ENCODE assay signal across 6 cellular contexts in genomic region chr1:36089393-36090121, GRCh38. TPM values are rescaled to one million over a fixed set of nuclear protein-coding genes. Genes with fewer than 3 reads are reported as not detected.
DNase-seq lines count a peak whose midpoint lies in the region; ATAC-seq and TF ChIP-seq lines count a peak whose summit lies in the region.

No MANE protein-coding gene starts in this region.

- H3K27me3 ChIP-seq in BE2C = no peaks in the 10 kb centered on the region

- no peaks in the 10 kb centered on the region for H3K9me3 Mint-ChIP-seq in brain
- H3K9me3 Mint-ChIP-seq in nephron = no peaks in the 10 kb centered on the region

- H3K4me3 Mint-ChIP-seq in brain = peak overlapping the region; percentile 94 to 98 (median 96)
- H3K4me3 Mint-ChIP-seq in nephron = peak overlapping the region; percentile 95 to 99 (median 95)

- DNase-seq in BE2C (no peak), GM19240 (ENCODE audit: insufficient read length, low spot score) (no peak)

- H3K9me3 ChIP-seq in BE2C = no peaks in the 10 kb centered on the region

- H3K4me1 Mint-ChIP-seq in brain = peaks cover 46% of the 10 kb centered on the region
- H3K4me1 Mint-ChIP-seq in nephron = peaks cover 11% of the 10 kb centered on the region

- ATAC-seq in HG03521 (IDR thresholded peaks at IDR 0.05; ENCODE audit: unreplicated experiment) = peak; percentile 2
- ATAC-seq in HG02759 (IDR thresholded peaks at IDR 0.05; ENCODE audit: unreplicated experiment) = no peak

- peaks cover 12% of the 10 kb centered on the region for H3K4me1 ChIP-seq in BE2C

- peaks cover 16% of the 10 kb centered on the region for H3K36me3 ChIP-seq in BE2C

- H3K36me3 Mint-ChIP-seq in brain = peaks cover 40% of the 10 kb centered on the region
- H3K36me3 Mint-ChIP-seq in nephron (ENCODE audit: low read depth) = peaks cover 27% of the 10 kb centered on the region

- peak overlapping the region; percentile 82 for H3K4me3 ChIP-seq in BE2C (ENCODE audit: low read depth, low read length)

- TF ChIP-seq CTCF in BE2C (IDR thresholded peaks at IDR 0.05; ENCODE audit: low read depth, low read length) (no peak), brain (conservative IDR thresholded peaks at IDR 0.05) (no peak), nephron (IDR thresholded peaks at IDR 0.05; ENCODE audit: unreplicated experiment in 3 of 3) (no peak)

- H3K27ac Mint-ChIP-seq in brain (peak overlapping the region; percentile 93 to 99 (median 97)), nephron (peak overlapping the region; percentile 91 to 98 (median 98))

- H3K27me3 Mint-ChIP-seq in brain = peaks cover 9% of the 10 kb centered on the region
- H3K27me3 Mint-ChIP-seq in nephron (ENCODE audit: low read depth) = no peaks in the 10 kb centered on the region

RNA-seq across cellular contexts. Expression of gene ADPRS, which starts 0.9 kb away (rescaled TPM):
- polyA plus RNA-seq in BE2C (2012; ENCODE audit: insufficient read depth, insufficient read length, low read depth) = 68.2 TPM
- polyA plus RNA-seq in brain (ENCODE audit: insufficient read depth, low read depth, low replicate concordance) = 39.1 TPM

RNA-seq across cellular contexts. Expression of gene TEKT2, which starts 5.7 kb away (rescaled TPM):
- 1.7 TPM for polyA plus RNA-seq in BE2C (2012; ENCODE audit: insufficient read depth, insufficient read length, low read depth)
- polyA plus RNA-seq in brain (ENCODE audit: insufficient read depth, low read depth, low replicate concordance) = 12.0 TPM

RNA-seq across cellular contexts. Expression of gene COL8A2, which starts 35.5 kb away (rescaled TPM):
- polyA plus RNA-seq in BE2C (2012; ENCODE audit: insufficient read depth, insufficient read length, low read depth) = 0.12 TPM
- polyA plus RNA-seq in brain (ENCODE audit: insufficient read depth, low read depth, low replicate concordance) = 1.8 TPM

RNA-seq across cellular contexts. Expression of gene TRAPPC3, which starts 59.7 kb away (rescaled TPM):
- 102 TPM for polyA plus RNA-seq in BE2C (2012; ENCODE audit: insufficient read depth, insufficient read length, low read depth)
- 105 TPM for polyA plus RNA-seq in brain (ENCODE audit: insufficient read depth, low read depth, low replicate concordance)
